ENCODE assay signal across 9 cellular contexts in genomic region chr10:29957887-29958330, GRCh38.
A peak's percentile ranks its signal among the peaks of the same experiment; 100 is the strongest.
DNase-seq lines count a peak whose midpoint lies in the region; ATAC-seq and TF ChIP-seq lines count a peak whose summit lies in the region.
"Had no signal": no experiment of that assay in that cellular context is flagged by ENCODE, and none has a peak within 500 bp of the region (broad histone marks: within the 10 kb centered on the region; RNA-seq: fewer than 3 reads in every experiment).

No MANE protein-coding gene starts in this region.

- H3K9me3 ChIP-seq in adrenal gland (replicated peaks in 1 of 3) (no peaks in the 10 kb centered on the region), hepatocyte (ENCODE audit: low read depth) (no peaks in the 10 kb centered on the region)
- H3K9me3 ChIP-seq: colonic mucosa had no signal

- H3K4me3 ChIP-seq in adrenal gland (no peak overlapping the region), hepatocyte (no peak overlapping the region)
- H3K4me3 ChIP-seq: colonic mucosa had no signal

- no peaks in the 10 kb centered on the region for H4K20me1 ChIP-seq in hepatocyte (ENCODE audit: insufficient read depth, poor library complexity, severe bottlenecking)

- H3K27ac ChIP-seq in adrenal gland (peak overlapping the region in 2 of 5 donors; percentile 8 to 38), hepatocyte (no peak overlapping the region)
- H3K27ac ChIP-seq: colonic mucosa had no signal

- H2AFZ ChIP-seq in hepatocyte, result no peak overlapping the region

- DNase-seq in adrenal gland, result peak; percentile 60 to 86 (median 81)
- DNase-seq in hepatocyte (ENCODE audit: low spot score), result no peak
- DNase-seq in stimulated activated naive B cell treated with anti-CD40 and anti-IgM and Interleukin-4, amounts not matched to agents 10 μg/mL and 1 μg/mL and 100 μg/mL, for 72 hours, result peak; percentile 44
- DNase-seq in activated T-cell treated with anti-CD3 and anti-CD28 coated beads, Interleukin-2, amount 50 U/mL, for 24 hours, result no peak
- DNase-seq in occipital lobe (lab: John Stamatoyannopoulos, UW), result no peak
- no peak for DNase-seq in islet precursor cell
- DNase-seq: colonic mucosa had no signal

- H3K27me3 Mint-ChIP-seq in stimulated activated naive B cell treated with anti-CD40 and anti-IgM and Interleukin-4, amounts not matched to agents 10 μg/mL and 1 μg/mL and 100 μg/mL, for 72 hours, result peaks cover 6% of the 10 kb centered on the region in 2 donors
- H3K27me3 Mint-ChIP-seq in activated T-cell treated with anti-CD3 and anti-CD28 coated beads, Interleukin-2, amount 50 U/mL, for 24 hours, result peaks cover 15% of the 10 kb centered on the region

- TF ChIP-seq CTCF in adrenal gland (IDR thresholded peaks at IDR 0.05) (no peak), hepatocyte (IDR thresholded peaks at IDR 0.05; ENCODE audit: poor library complexity) (no peak)

- H3K36me3 Mint-ChIP-seq in stimulated activated naive B cell treated with anti-CD40 and anti-IgM and Interleukin-4, amounts not matched to agents 10 μg/mL and 1 μg/mL and 100 μg/mL, for 72 hours, result no peaks in the 10 kb centered on the region
- no peaks in the 10 kb centered on the region for H3K36me3 Mint-ChIP-seq in activated T-cell treated with anti-CD3 and anti-CD28 coated beads, Interleukin-2, amount 50 U/mL, for 24 hours (ENCODE audit: low read depth)

- peak; percentile 59 for ATAC-seq in HG03432 (IDR thresholded peaks at IDR 0.05; ENCODE audit: unreplicated experiment)
- ATAC-seq in stimulated activated naive B cell treated with anti-CD40 and anti-IgM and Interleukin-4, amounts not matched to agents 10 μg/mL and 1 μg/mL and 100 μg/mL, for 72 hours (replicated peaks), result peak; percentile 84 to 92
- ATAC-seq in GM19395 (IDR thresholded peaks at IDR 0.05; ENCODE audit: unreplicated experiment), result no peak

- H3K79me2 ChIP-seq in hepatocyte, result no peaks in the 10 kb centered on the region

- H3K36me3 ChIP-seq in adrenal gland (replicated peaks in 1 of 2) (no peaks in the 10 kb centered on the region), hepatocyte (replicated peaks; ENCODE audit: insufficient read depth, low read depth) (no peaks in the 10 kb centered on the region)
- H3K36me3 ChIP-seq: colonic mucosa had no signal

- peaks cover 0 to 3% of the 10 kb centered on the region in 2 donors for H3K9me3 Mint-ChIP-seq in stimulated activated naive B cell treated with anti-CD40 and anti-IgM and Interleukin-4, amounts not matched to agents 10 μg/mL and 1 μg/mL and 100 μg/mL, for 72 hours
- H3K9me3 Mint-ChIP-seq in activated T-cell treated with anti-CD3 and anti-CD28 coated beads, Interleukin-2, amount 50 U/mL, for 24 hours, result peaks cover 4% of the 10 kb centered on the region

- intact Hi-C loops in adrenal gland (cut with DNase I), result no loop called here

- no peak overlapping the region for H3K4me3 Mint-ChIP-seq in stimulated activated naive B cell treated with anti-CD40 and anti-IgM and Interleukin-4, amounts not matched to agents 10 μg/mL and 1 μg/mL and 100 μg/mL, for 72 hours
- H3K4me3 Mint-ChIP-seq in activated T-cell treated with anti-CD3 and anti-CD28 coated beads, Interleukin-2, amount 50 U/mL, for 24 hours, result no peak overlapping the region

- H3K4me1 Mint-ChIP-seq in stimulated activated naive B cell treated with anti-CD40 and anti-IgM and Interleukin-4, amounts not matched to agents 10 μg/mL and 1 μg/mL and 100 μg/mL, for 72 hours, result peaks cover 5 to 13% of the 10 kb centered on the region in 2 donors
- H3K4me1 Mint-ChIP-seq in activated T-cell treated with anti-CD3 and anti-CD28 coated beads, Interleukin-2, amount 50 U/mL, for 24 hours (ENCODE audit: low read depth), result no peaks in the 10 kb centered on the region

- H3K27ac Mint-ChIP-seq in stimulated activated naive B cell treated with anti-CD40 and anti-IgM and Interleukin-4, amounts not matched to agents 10 μg/mL and 1 μg/mL and 100 μg/mL, for 72 hours, result no peak overlapping the region
- H3K27ac Mint-ChIP-seq in activated T-cell treated with anti-CD3 and anti-CD28 coated beads, Interleukin-2, amount 50 U/mL, for 24 hours, result no peak overlapping the region

- no peak for TF ChIP-seq POLR2A in adrenal gland (IDR thresholded peaks at IDR 0.05)

- peak overlapping the region; percentile 19 for H3K4me2 ChIP-seq in hepatocyte

- WGBS in adrenal gland, 4 donors, result 18 to 32% (median 20%) methylated on average over 3 to 4 of the region's 4 CpGs
- WGBS in hepatocyte (ENCODE audit: low lambda C conversion rate, missing lambda C conversion rate), result 50% methylated on average over 4 of the region's 4 CpGs

- no peaks in the 10 kb centered on the region for H3K9me2 ChIP-seq in hepatocyte (replicated peaks; ENCODE audit: insufficient read depth)

- H3K4me1 ChIP-seq in adrenal gland (replicated peaks in 1 of 2) (peaks cover 7 to 12% of the 10 kb centered on the region in 2 donors), hepatocyte (ENCODE audit: insufficient read depth) (peaks cover 8% of the 10 kb centered on the region)
- H3K4me1 ChIP-seq: colonic mucosa had no signal

- no peaks in the 10 kb centered on the region for H3K27me3 ChIP-seq in adrenal gland
- no peaks in the 10 kb centered on the region for H3K27me3 ChIP-seq in hepatocyte
- H3K27me3 ChIP-seq: colonic mucosa had no signal

Comparison
In these comparisons a context has a peak if more than half of its experiments do, and no peak if none do; other contexts are left out.
1. DNase-seq: peak in adrenal gland (7 of 7) and stimulated activated naive B cell treated with anti-CD40 and anti-IgM and Interleukin-4, amounts not matched to agents 10 μg/mL and 1 μg/mL and 100 μg/mL, for 72 hours (single experiment); none in hepatocyte (single experiment), activated T-cell treated with anti-CD3 and anti-CD28 coated beads, Interleukin-2, amount 50 U/mL, for 24 hours (single experiment), occipital lobe (single experiment) and islet precursor cell (single experiment).